In genomic region chr17:76560877-76561221, GRCh38 we compare ENCODE assay signal across 11 cellular contexts. TPM values are rescaled to one million over a fixed set of nuclear protein-coding genes. Genes with fewer than 3 reads are reported as not detected.
DNase-seq lines count a peak whose midpoint lies in the region; ATAC-seq, FAIRE-seq and TF ChIP-seq lines count a peak whose summit lies in the region.
"Had no signal": no experiment of that assay in that cellular context is flagged by ENCODE, and none has a peak within 500 bp of the region (broad histone marks: within the 10 kb centered on the region; RNA-seq: fewer than 3 reads in every experiment).

No MANE protein-coding gene starts in this region.

- POLR2A ChIA-PET in HepG2 (lab: Yijun Ruan, JAX) (interaction anchor here (2.9 to 6.5 kb wide), 2 partner anchors 8 to 9 kb away, joined by 10 to 129 read pairs; a partner anchor contains a TSS), WTC11 (lab: Charles Lee) (interaction anchor here (0.7 kb wide), 1 partner anchor 1411 kb away, joined by 8 read pairs; no protein-coding TSS in a partner anchor)

- CTCF ChIA-PET in HepG2 (lab: Yijun Ruan, JAX; ENCODE audit: low intra/inter-chr PET ratio, low total read pairs) = no interaction called here
- CTCF ChIA-PET in WTC11 (lab: Charles Lee) = interaction anchor here (0.8 to 2.3 kb wide), 3 partner anchors 20 to 147 kb away, joined by 3 to 7 read pairs (median 3); no protein-coding TSS in a partner anchor

- H3K36me3 ChIP-seq in HepG2 (replicated peaks in 1 of 2; ENCODE audit: control insufficient read depth in 1 of 2, insufficient read depth in 2 of 2, low read length in 2 of 2) (peaks cover 10 to 47% of the 10 kb centered on the region in 2 experiments), right lobe of liver (peaks cover 0 to 43% (median 16%) of the 10 kb centered on the region in 4 donors), gastroesophageal sphincter (peaks cover 0 to 37% of the 10 kb centered on the region in 2 donors), uterus (no peaks in the 10 kb centered on the region)

- no peak for ATAC-seq in HepG2
- no peak for ATAC-seq in right lobe of liver
- no peak for ATAC-seq in WTC11
- no peak for ATAC-seq in gastroesophageal sphincter
- no peak for ATAC-seq in HG02642 (IDR thresholded peaks at IDR 0.05; ENCODE audit: poor library complexity, unreplicated experiment)
- ATAC-seq: stimulated activated naive B cell treated with anti-CD40 and anti-IgM and Interleukin-4, amounts not matched to agents 10 μg/mL and 1 μg/mL and 100 μg/mL, for 72 hours had no signal

- TF ChIP-seq RAD21 in HepG2 (CRISPR knock-in tag; IDR thresholded peaks at IDR 0.05) = no peak

- H3K9me3 Mint-ChIP-seq in WTC11 = no peaks in the 10 kb centered on the region
- H3K9me3 Mint-ChIP-seq: stimulated activated naive B cell treated with anti-CD40 and anti-IgM and Interleukin-4, amounts not matched to agents 10 μg/mL and 1 μg/mL and 100 μg/mL, for 72 hours had no signal

- no peaks in the 10 kb centered on the region for H3K27me3 Mint-ChIP-seq in WTC11 (ENCODE audit: low read depth)
- H3K27me3 Mint-ChIP-seq: stimulated activated naive B cell treated with anti-CD40 and anti-IgM and Interleukin-4, amounts not matched to agents 10 μg/mL and 1 μg/mL and 100 μg/mL, for 72 hours had no signal

- DNase-seq in HepG2 (ENCODE audit: low spot score) (no peak), right lobe of liver (no peak), WTC11 (ENCODE audit: low spot score) (no peak), uterus (no peak), NOMO-1 treated with dmso at 0.1 percent for 144 hours (lab: John Stamatoyannopoulos, UW; ENCODE audit: unreplicated experiment) (no peak), AG08396 (ENCODE audit: low spot score) (no peak)
- DNase-seq: islet precursor cell; Kasumi-1; stimulated activated naive B cell treated with anti-CD40 and anti-IgM and Interleukin-4, amounts not matched to agents 10 μg/mL and 1 μg/mL and 100 μg/mL, for 72 hours had no signal

- H3K27me3 ChIP-seq in HepG2 (ENCODE audit: control insufficient read depth in 1 of 2, insufficient read depth in 2 of 2, low read length in 2 of 2) (no peaks in the 10 kb centered on the region; a peak in 1 of 5 replicates), right lobe of liver (no peaks in the 10 kb centered on the region), gastroesophageal sphincter (no peaks in the 10 kb centered on the region), uterus (no peaks in the 10 kb centered on the region)

- H3K36me3 Mint-ChIP-seq in WTC11 = peaks cover 71% of the 10 kb centered on the region

- no TSS peak for BruUV-seq in HepG2 (replicated peaks; lab: Mats Ljungman, UMichigan)

- no peak for TF ChIP-seq EP300 in HepG2 (IDR thresholded peaks at IDR 0.05; ENCODE audit: low read depth in 2 of 2, low read length in 2 of 2)
- TF ChIP-seq EP300 in HepG2 (CRISPR knock-in tag; IDR thresholded peaks at IDR 0.05; ENCODE audit: borderline replicate concordance) = no peak
- TF ChIP-seq EP300 in gastroesophageal sphincter (IDR thresholded peaks at IDR 0.05) = no peak

- peaks cover 55% of the 10 kb centered on the region for H3K79me2 ChIP-seq in HepG2 (ENCODE audit: insufficient read depth, low read length)

- no peak overlapping the region for H3K27ac ChIP-seq in HepG2 (ENCODE audit: extremely low read length, insufficient read depth, low read length)
- H3K27ac ChIP-seq in right lobe of liver = peak overlapping the region in 1 of 3 donors; percentile 27
- H3K27ac ChIP-seq in gastroesophageal sphincter = peak overlapping the region in 3 of 4 donors; percentile 25 to 58 (median 42)
- H3K27ac ChIP-seq in uterus = peak overlapping the region; percentile 57 to 71

- 0 out of 2 replicates have a peak overlapping the region, but pooled peaks have one; percentile 17 for H3K9ac ChIP-seq in HepG2 (ENCODE audit: insufficient read depth, low read depth, low read length)

- H3K4me3 ChIP-seq in HepG2 (replicated peaks in 1 of 3; ENCODE audit: insufficient read depth in 1 of 3, low read depth in 2 of 3, low read length in 3 of 3) (peak overlapping the region in 2 of 3 experiments; percentile 10 to 21; a peak in 1 of 6 replicates), right lobe of liver (no peak overlapping the region), gastroesophageal sphincter (no peak overlapping the region), uterus (no peak overlapping the region)

- peaks cover 55% of the 10 kb centered on the region for H4K20me1 ChIP-seq in HepG2 (ENCODE audit: insufficient read depth, low read length)

- peak overlapping the region; percentile 91 for H3K27ac Mint-ChIP-seq in WTC11

- H3K9me3 ChIP-seq in HepG2 (ENCODE audit: low read length) = no peaks in the 10 kb centered on the region
- no peaks in the 10 kb centered on the region for H3K9me3 ChIP-seq in right lobe of liver
- no peaks in the 10 kb centered on the region for H3K9me3 ChIP-seq in gastroesophageal sphincter
- H3K9me3 ChIP-seq in uterus = no peaks in the 10 kb centered on the region

- FAIRE-seq in HepG2 (lab: Jason Lieb, UNC) = no peak

- no peak overlapping the region for H2AFZ ChIP-seq in HepG2 (ENCODE audit: low read length)

- TF ChIP-seq CTCF in HepG2 (CRISPR knock-in tag; IDR thresholded peaks at IDR 0.05) (no peak), right lobe of liver (IDR thresholded peaks at IDR 0.05) (no peak), WTC11 (IDR thresholded peaks at IDR 0.05) (no peak), gastroesophageal sphincter (IDR thresholded peaks at IDR 0.05) (no peak), uterus (IDR thresholded peaks at IDR 0.05) (no peak)

- WGBS in HepG2 (ENCODE audit: low lambda C conversion rate) = 83% methylated on average over 6 of the region's 6 CpGs
- WGBS in right lobe of liver (ENCODE audit: insufficient coverage, low coverage, low lambda C conversion rate, missing lambda C conversion rate) = 49% methylated on average over 6 of the region's 6 CpGs
- 64 to 94% methylated on average over 3 to 6 of the region's 6 CpGs for WGBS in gastroesophageal sphincter (ENCODE audit: low coverage in 1 of 2), 2 donors

- peaks cover 47% of the 10 kb centered on the region for H3K4me1 Mint-ChIP-seq in WTC11

- TF ChIP-seq POLR2A in HepG2 (IDR thresholded peaks at IDR 0.05; ENCODE audit: insufficient read depth in 1 of 2, low read depth in 2 of 2, low read length in 2 of 2) (no peak), right lobe of liver (IDR thresholded peaks at IDR 0.05) (no peak), gastroesophageal sphincter (IDR thresholded peaks at IDR 0.05) (no peak), uterus (IDR thresholded peaks at IDR 0.05) (no peak)

- H3K4me1 ChIP-seq in HepG2 (ENCODE audit: insufficient read depth, low read length) (peaks cover 49% of the 10 kb centered on the region), right lobe of liver (peaks cover 0 to 36% (median 2%) of the 10 kb centered on the region in 4 donors), gastroesophageal sphincter (peaks cover 5 to 67% (median 22%) of the 10 kb centered on the region in 3 donors), uterus (peaks cover 5 to 13% of the 10 kb centered on the region in 2 donors)

- in situ Hi-C loops in HepG2 (cut with HindIII; ENCODE audit: extremely low pct_ligation_motif_present, low pct_unique_long_range_greater_than_20kb) = loop anchor here (10.0 kb wide), 1 partner anchor 64 kb away; no protein-coding TSS in a partner anchor

- intact Hi-C loops in HepG2 (cut with micrococcal nuclease; ENCODE audit: unreplicated experiment) (no loop called here), right lobe of liver (cut with DNase I) (no loop called here), uterus (cut with DNase I; ENCODE audit: low total_unique reads) (no loop called here)

- peak overlapping the region; percentile 97 for H3K4me3 Mint-ChIP-seq in WTC11

- peak overlapping the region; percentile 82 for H3K4me2 ChIP-seq in HepG2 (ENCODE audit: low read depth, low read length)

RNA-seq across cellular contexts. Expression of gene PRCD, which starts 21.0 kb away (rescaled TPM):
- 0.52 TPM in 1 of 2 replicates, not detected in the other for total RNA-seq in HepG2 (2016; rRNA removed; fragmentation: Illumina TruSeq; extraction: Trizol)
- total RNA-seq in HepG2 (2016; cell fraction: cytosol; rRNA removed; fragmentation: Illumina TruSeq; extraction: Trizol; ENCODE audit: low read depth) = not detected in 2 replicates
- total RNA-seq in HepG2 (2016; cell fraction: insoluble cytoplasmic fraction; rRNA removed; fragmentation: Illumina TruSeq; extraction: Trizol) = 0.36 and 0.48 TPM in 2 replicates
- not detected in 2 replicates for total RNA-seq in HepG2 (2016; cell fraction: membrane; rRNA removed; fragmentation: Illumina TruSeq; extraction: Trizol)
- total RNA-seq in HepG2 (2016; cell fraction: nucleus; rRNA removed; fragmentation: Illumina TruSeq; extraction: Trizol) = not detected in 2 replicates
- polyA plus RNA-seq in HepG2 (2011; rRNA removed) = 0.35 and 0.51 TPM in 2 replicates
- not detected in 2 replicates for polyA plus RNA-seq in HepG2 (2011; cell fraction: cytosol; rRNA removed)
- polyA plus RNA-seq in HepG2 (2011; cell fraction: nucleus; rRNA removed) = 0.06 TPM in 1 of 2 replicates, not detected in the other
- 0.61 and 0.71 TPM in 2 replicates for polyA plus RNA-seq in HepG2 (2012)
- 0.25 TPM in 1 of 2 replicates, not detected in the other for polyA plus RNA-seq in HepG2 (2016; cell fraction: cytosol; fragmentation: Illumina TruSeq; extraction: Trizol; ENCODE audit: low read depth)
- not detected in 2 replicates for polyA plus RNA-seq in HepG2 (2016; cell fraction: insoluble cytoplasmic fraction; fragmentation: Illumina TruSeq; extraction: Trizol; ENCODE audit: low read depth)
- polyA plus RNA-seq in HepG2 (2016; cell fraction: membrane; fragmentation: Illumina TruSeq; extraction: Trizol; ENCODE audit: low read depth) = not detected in 2 replicates
- not detected in 2 replicates for polyA plus RNA-seq in HepG2 (2016; cell fraction: nucleus; fragmentation: Illumina TruSeq; extraction: Trizol; ENCODE audit: insufficient read depth, low read depth)
- 0.70 TPM in 1 of 2 replicates, not detected in the other for polyA minus RNA-seq in HepG2 (2011; rRNA and poly(A)+ RNA removed; ENCODE audit: low replicate concordance)
- polyA minus RNA-seq in HepG2 (2011; cell fraction: cytosol; rRNA and poly(A)+ RNA removed) = not detected in 2 replicates
- polyA minus RNA-seq in HepG2 (2011; cell fraction: nucleus; rRNA and poly(A)+ RNA removed) = not detected in 2 replicates
- total RNA-seq in right lobe of liver = 1 to 10 TPM in 1 of 6 experiments, under 1 TPM in 2, not detected in 3; 0.12 to 1.3 (median 0.22) TPM
- total RNA-seq in WTC11 (2021) = 2.7 to 4.5 TPM (median 4.0 TPM) in 3 replicates
- total RNA-seq in gastroesophageal sphincter = 10 to 100 TPM in 1 of 4 donors, 1 to 10 TPM in 2, under 1 TPM in 1; 0.57 to 11.2 (median 2.3) TPM
- total RNA-seq in uterus = 10 to 100 TPM in 1 of 4 donors, under 1 TPM in 2, not detected in 1; 0.26 to 13.4 (median 0.69) TPM

RNA-seq across cellular contexts. Expression of gene CYGB, which starts 23.3 kb away (rescaled TPM):
- total RNA-seq in HepG2 (2016; rRNA removed; fragmentation: Illumina TruSeq; extraction: Trizol) = 27.1 and 28.9 TPM in 2 replicates
- total RNA-seq in HepG2 (2016; cell fraction: cytosol; rRNA removed; fragmentation: Illumina TruSeq; extraction: Trizol; ENCODE audit: low read depth) = 5.2 and 8.2 TPM in 2 replicates
- 25.6 and 28.4 TPM in 2 replicates for total RNA-seq in HepG2 (2016; cell fraction: insoluble cytoplasmic fraction; rRNA removed; fragmentation: Illumina TruSeq; extraction: Trizol)
- 16.6 and 21.7 TPM in 2 replicates for total RNA-seq in HepG2 (2016; cell fraction: membrane; rRNA removed; fragmentation: Illumina TruSeq; extraction: Trizol)
- total RNA-seq in HepG2 (2016; cell fraction: nucleus; rRNA removed; fragmentation: Illumina TruSeq; extraction: Trizol) = 14.7 and 17.2 TPM in 2 replicates
- polyA plus RNA-seq in HepG2 (2011; rRNA removed) = 18.9 and 23.3 TPM in 2 replicates
- 19.3 and 25.5 TPM in 2 replicates for polyA plus RNA-seq in HepG2 (2011; cell fraction: cytosol; rRNA removed)
- polyA plus RNA-seq in HepG2 (2011; cell fraction: nucleus; rRNA removed) = 17.6 and 23.0 TPM in 2 replicates
- polyA plus RNA-seq in HepG2 (2012) = 20.2 and 20.5 TPM in 2 replicates
- 6.2 and 7.9 TPM in 2 replicates for polyA plus RNA-seq in HepG2 (2016; cell fraction: cytosol; fragmentation: Illumina TruSeq; extraction: Trizol; ENCODE audit: low read depth)
- 28.7 and 30.6 TPM in 2 replicates for polyA plus RNA-seq in HepG2 (2016; cell fraction: insoluble cytoplasmic fraction; fragmentation: Illumina TruSeq; extraction: Trizol; ENCODE audit: low read depth)
- polyA plus RNA-seq in HepG2 (2016; cell fraction: membrane; fragmentation: Illumina TruSeq; extraction: Trizol; ENCODE audit: low read depth) = 21.0 and 21.3 TPM in 2 replicates
- 24.9 and 26.1 TPM in 2 replicates for polyA plus RNA-seq in HepG2 (2016; cell fraction: nucleus; fragmentation: Illumina TruSeq; extraction: Trizol; ENCODE audit: insufficient read depth, low read depth)
- 0.26 and 16.8 TPM in 2 replicates for polyA minus RNA-seq in HepG2 (2011; rRNA and poly(A)+ RNA removed; ENCODE audit: low replicate concordance)
- polyA minus RNA-seq in HepG2 (2011; cell fraction: cytosol; rRNA and poly(A)+ RNA removed) = 9.7 and 11.8 TPM in 2 replicates
- polyA minus RNA-seq in HepG2 (2011; cell fraction: nucleus; rRNA and poly(A)+ RNA removed) = 12.9 and 17.7 TPM in 2 replicates
- total RNA-seq in right lobe of liver = 1 to 10 TPM; 1.8 to 4.1 (median 3.1) TPM
- 3.6 to 5.3 TPM (median 5.1 TPM) in 3 replicates for total RNA-seq in WTC11 (2021)
- total RNA-seq in gastroesophageal sphincter = 10 to 100 TPM; 12.6 to 23.2 (median 18.8) TPM
- total RNA-seq in uterus = 10 to 100 TPM in 2 of 4 donors, 1 to 10 TPM in 2; 7.8 to 33.2 (median 19.8) TPM

RNA-seq across cellular contexts. Expression of gene ST6GALNAC2, which starts 24.8 kb away (rescaled TPM):
- total RNA-seq in HepG2 (2016; rRNA removed; fragmentation: Illumina TruSeq; extraction: Trizol) (0.49 and 0.84 TPM in 2 replicates), right lobe of liver (1 to 10 TPM in 5 of 6 experiments, under 1 TPM in 1; 0.81 to 5.0 (median 2.3) TPM), WTC11 (2021) (0.30 TPM in 1 of 3 replicates, not detected in the others), gastroesophageal sphincter (10 to 100 TPM in 2 of 4 donors, 1 to 10 TPM in 2; 5.4 to 27.1 (median 10.6) TPM), uterus (1 to 10 TPM in 2 of 4 donors, under 1 TPM in 1, not detected in 1; 0.59 to 9.5 (median 5.3) TPM)
- total RNA-seq in HepG2 (2016; cell fraction: cytosol; rRNA removed; fragmentation: Illumina TruSeq; extraction: Trizol; ENCODE audit: low read depth) = 0.35 and 0.51 TPM in 2 replicates
- 0.13 and 0.39 TPM in 2 replicates for total RNA-seq in HepG2 (2016; cell fraction: insoluble cytoplasmic fraction; rRNA removed; fragmentation: Illumina TruSeq; extraction: Trizol)
- total RNA-seq in HepG2 (2016; cell fraction: membrane; rRNA removed; fragmentation: Illumina TruSeq; extraction: Trizol) = 0.77 and 0.79 TPM in 2 replicates
- total RNA-seq in HepG2 (2016; cell fraction: nucleus; rRNA removed; fragmentation: Illumina TruSeq; extraction: Trizol) = 0.68 and 0.97 TPM in 2 replicates
- polyA plus RNA-seq in HepG2 (2011; rRNA removed) = 0.12 and 0.30 TPM in 2 replicates
- 0.24 and 0.50 TPM in 2 replicates for polyA plus RNA-seq in HepG2 (2011; cell fraction: cytosol; rRNA removed)
- 0.43 TPM in 2 replicates for polyA plus RNA-seq in HepG2 (2011; cell fraction: nucleus; rRNA removed)
- polyA plus RNA-seq in HepG2 (2012) = 0.16 TPM in 1 of 2 replicates, not detected in the other
- 0.34 and 0.45 TPM in 2 replicates for polyA plus RNA-seq in HepG2 (2016; cell fraction: cytosol; fragmentation: Illumina TruSeq; extraction: Trizol; ENCODE audit: low read depth)
- 0.56 and 0.64 TPM in 2 replicates for polyA plus RNA-seq in HepG2 (2016; cell fraction: insoluble cytoplasmic fraction; fragmentation: Illumina TruSeq; extraction: Trizol; ENCODE audit: low read depth)
- polyA plus RNA-seq in HepG2 (2016; cell fraction: membrane; fragmentation: Illumina TruSeq; extraction: Trizol; ENCODE audit: low read depth) = 0.62 and 0.69 TPM in 2 replicates
- polyA plus RNA-seq in HepG2 (2016; cell fraction: nucleus; fragmentation: Illumina TruSeq; extraction: Trizol; ENCODE audit: insufficient read depth, low read depth) = 1.0 and 1.6 TPM in 2 replicates
- 0.34 and 1.1 TPM in 2 replicates for polyA minus RNA-seq in HepG2 (2011; rRNA and poly(A)+ RNA removed; ENCODE audit: low replicate concordance)
- polyA minus RNA-seq in HepG2 (2011; cell fraction: cytosol; rRNA and poly(A)+ RNA removed) = not detected in 2 replicates
- not detected in 2 replicates for polyA minus RNA-seq in HepG2 (2011; cell fraction: nucleus; rRNA and poly(A)+ RNA removed)

RNA-seq across cellular contexts. Expression of gene RHBDF2, which starts 59.6 kb away (rescaled TPM):
- total RNA-seq in HepG2 (2016; rRNA removed; fragmentation: Illumina TruSeq; extraction: Trizol) (4.2 and 7.8 TPM in 2 replicates), right lobe of liver (10 to 100 TPM in 3 of 6 experiments, 1 to 10 TPM in 3; 7.1 to 18.6 (median 11.0) TPM), WTC11 (2021) (28.6 to 33.0 TPM (median 31.5 TPM) in 3 replicates), gastroesophageal sphincter (10 to 100 TPM in 1 of 4 donors, 1 to 10 TPM in 3; 7.3 to 20.5 (median 8.5) TPM), uterus (10 to 100 TPM in 2 of 4 donors, 1 to 10 TPM in 2; 3.8 to 26.1 (median 8.4) TPM)
- 3.3 and 3.4 TPM in 2 replicates for total RNA-seq in HepG2 (2016; cell fraction: cytosol; rRNA removed; fragmentation: Illumina TruSeq; extraction: Trizol; ENCODE audit: low read depth)
- total RNA-seq in HepG2 (2016; cell fraction: insoluble cytoplasmic fraction; rRNA removed; fragmentation: Illumina TruSeq; extraction: Trizol) = 2.8 and 8.6 TPM in 2 replicates
- 3.2 and 3.5 TPM in 2 replicates for total RNA-seq in HepG2 (2016; cell fraction: membrane; rRNA removed; fragmentation: Illumina TruSeq; extraction: Trizol)
- total RNA-seq in HepG2 (2016; cell fraction: nucleus; rRNA removed; fragmentation: Illumina TruSeq; extraction: Trizol) = 10.0 and 14.7 TPM in 2 replicates
- 24.2 and 27.6 TPM in 2 replicates for polyA plus RNA-seq in HepG2 (2011; rRNA removed)
- 9.7 and 15.2 TPM in 2 replicates for polyA plus RNA-seq in HepG2 (2011; cell fraction: cytosol; rRNA removed)
- 96.1 and 124 TPM in 2 replicates for polyA plus RNA-seq in HepG2 (2011; cell fraction: nucleus; rRNA removed)
- polyA plus RNA-seq in HepG2 (2012) = 17.9 and 27.7 TPM in 2 replicates
- 1.2 and 1.5 TPM in 2 replicates for polyA plus RNA-seq in HepG2 (2016; cell fraction: cytosol; fragmentation: Illumina TruSeq; extraction: Trizol; ENCODE audit: low read depth)
- 3.8 and 4.6 TPM in 2 replicates for polyA plus RNA-seq in HepG2 (2016; cell fraction: insoluble cytoplasmic fraction; fragmentation: Illumina TruSeq; extraction: Trizol; ENCODE audit: low read depth)
- polyA plus RNA-seq in HepG2 (2016; cell fraction: membrane; fragmentation: Illumina TruSeq; extraction: Trizol; ENCODE audit: low read depth) = 2.0 and 3.1 TPM in 2 replicates
- polyA plus RNA-seq in HepG2 (2016; cell fraction: nucleus; fragmentation: Illumina TruSeq; extraction: Trizol; ENCODE audit: insufficient read depth, low read depth) = 23.9 and 27.3 TPM in 2 replicates
- 8.1 and 40.4 TPM in 2 replicates for polyA minus RNA-seq in HepG2 (2011; rRNA and poly(A)+ RNA removed; ENCODE audit: low replicate concordance)
- 12.8 and 13.5 TPM in 2 replicates for polyA minus RNA-seq in HepG2 (2011; cell fraction: cytosol; rRNA and poly(A)+ RNA removed)
- polyA minus RNA-seq in HepG2 (2011; cell fraction: nucleus; rRNA and poly(A)+ RNA removed) = 26.5 and 30.6 TPM in 2 replicates

Comparison
In these comparisons a context has a peak if more than half of its experiments do, and no peak if none do; other contexts are left out.
1. H3K4me3 ChIP-seq: peak in HepG2 (2 of 3); none in right lobe of liver (0 of 3), gastroesophageal sphincter (0 of 2) and uterus (0 of 2).